ENCODE assay signal across 11 cellular contexts in genomic region chr9:83665576-83666200, GRCh38. TPM values are rescaled to one million over a fixed set of nuclear protein-coding genes. Genes with fewer than 3 reads are reported as not detected.
A peak's percentile ranks its signal among the peaks of the same experiment; 100 is the strongest.
DNase-seq lines count a peak whose midpoint lies in the region; ATAC-seq lines count a peak whose summit lies in the region.
"Had no signal": no experiment of that assay in that cellular context is flagged by ENCODE, and none has a peak within 500 bp of the region (broad histone marks: within the 10 kb centered on the region; RNA-seq: fewer than 3 reads in every experiment).

No MANE protein-coding gene starts in this region.

- CTCF ChIA-PET in activated CD4-positive, alpha-beta memory T cell treated with anti-CD3 and anti-CD28 coated beads for 36 hours (lab: Charles Lee), result interaction anchor here (0.8 to 1.8 kb wide), 2 partner anchors 16 to 42 kb away, joined by 3 to 8 read pairs; no protein-coding TSS in a partner anchor

- no peak overlapping the region for H3K4me3 ChIP-seq in BLaER1
- H3K4me3 ChIP-seq: lung had no signal

- H3K4me1 ChIP-seq in BLaER1, result peaks cover 24% of the 10 kb centered on the region

- H3K4me3 Mint-ChIP-seq in T-helper 17 cell, result no peak overlapping the region
- no peak overlapping the region for H3K4me3 Mint-ChIP-seq in activated CD4-positive, alpha-beta memory T cell treated with anti-CD3 and anti-CD28 coated beads for 36 hours

- ATAC-seq in GM19452 (IDR thresholded peaks at IDR 0.05; ENCODE audit: unreplicated experiment) (peak; percentile 80), HG03097 (IDR thresholded peaks at IDR 0.05; ENCODE audit: low FRiP score, unreplicated experiment) (peak; percentile 73), T-helper 17 cell (no peak)

- H3K4me2 ChIP-seq in BLaER1, result peak overlapping the region; percentile 64

- H3K4me1 Mint-ChIP-seq in T-helper 17 cell, result peaks cover 4% of the 10 kb centered on the region
- H3K4me1 Mint-ChIP-seq in activated CD4-positive, alpha-beta memory T cell treated with anti-CD3 and anti-CD28 coated beads for 36 hours (ENCODE audit: low read depth), result peaks cover 6% of the 10 kb centered on the region

- no peaks in the 10 kb centered on the region for H3K36me3 Mint-ChIP-seq in T-helper 17 cell (ENCODE audit: low read depth)
- peaks cover 26% of the 10 kb centered on the region for H3K36me3 Mint-ChIP-seq in activated CD4-positive, alpha-beta memory T cell treated with anti-CD3 and anti-CD28 coated beads for 36 hours

- H3K9ac ChIP-seq in BLaER1, result no peak overlapping the region

- H3K27me3 ChIP-seq in BLaER1, result no peaks in the 10 kb centered on the region

- POLR2A ChIA-PET in activated CD4-positive, alpha-beta memory T cell treated with anti-CD3 and anti-CD28 coated beads for 36 hours (lab: Charles Lee), result no interaction called here

- DNase-seq in T-helper 17 cell (no peak), NCI-H2227 (lab: John Stamatoyannopoulos, UW; ENCODE audit: unreplicated experiment) (no peak), anterior cingulate cortex (lab: John Stamatoyannopoulos, UW) (no peak)
- no peak for DNase-seq in activated CD4-positive, alpha-beta memory T cell treated with anti-CD3 and anti-CD28 coated beads for 36 hours
- no peak for DNase-seq in activated CD8-positive, alpha-beta memory T cell treated with anti-CD3 and anti-CD28 coated beads, Interleukin-2, amount 50 U/mL, for 4 hours
- DNase-seq: H7; stimulated activated CD4-positive, alpha-beta T cell treated with anti-CD3 and anti-CD28 coated beads, Interleukin-2, amount 100 ng/mL, for 24 hours had no signal

- H3K27ac Mint-ChIP-seq in T-helper 17 cell, result peak overlapping the region; percentile 71
- H3K27ac Mint-ChIP-seq in activated CD4-positive, alpha-beta memory T cell treated with anti-CD3 and anti-CD28 coated beads for 36 hours, result no peak overlapping the region

- H3K27ac ChIP-seq in BLaER1, result peak overlapping the region; percentile 38; the same call in 1 of the 2 replicates

- H4K20me1 ChIP-seq in BLaER1, result peaks cover 45% of the 10 kb centered on the region

- intact Hi-C loops in activated CD4-positive, alpha-beta memory T cell treated with anti-CD3 and anti-CD28 coated beads for 36 hours (cut with micrococcal nuclease), result no loop called here

- H3K27me3 Mint-ChIP-seq in T-helper 17 cell, result no peaks in the 10 kb centered on the region
- no peaks in the 10 kb centered on the region for H3K27me3 Mint-ChIP-seq in activated CD4-positive, alpha-beta memory T cell treated with anti-CD3 and anti-CD28 coated beads for 36 hours

- H3K36me3 ChIP-seq in BLaER1, result peaks cover 74% of the 10 kb centered on the region

- H3K9me3 ChIP-seq in BLaER1 (no peaks in the 10 kb centered on the region), T-helper 17 cell (ENCODE audit: control insufficient read depth, low read length, poor library complexity, severe bottlenecking) (no peaks in the 10 kb centered on the region)

- H3K9me3 Mint-ChIP-seq in activated CD4-positive, alpha-beta memory T cell treated with anti-CD3 and anti-CD28 coated beads for 36 hours, result no peaks in the 10 kb centered on the region

RNA-seq across cellular contexts. Expression of gene UBQLN1, which starts 42.1 kb away (rescaled TPM):
- 100 to 1,000 TPM; 134 to 152 TPM for total RNA-seq in T-helper 17 cell
- total RNA-seq in activated CD4-positive, alpha-beta memory T cell treated with anti-CD3 and anti-CD28 coated beads for 36 hours, result 100 to 1,000 TPM in 1 of 2 experiments, 10 to 100 TPM in 1; 88.8 to 101 TPM

RNA-seq across cellular contexts. Expression of gene IDNK, which starts 42.7 kb away (rescaled TPM):
- 10 to 100 TPM in 1 of 2 donors, 1 to 10 TPM in 1; 5.0 to 10.3 TPM for total RNA-seq in T-helper 17 cell
- total RNA-seq in activated CD4-positive, alpha-beta memory T cell treated with anti-CD3 and anti-CD28 coated beads for 36 hours, result 1 to 10 TPM; 4.4 to 5.0 TPM
